16 cellular contexts compared by ENCODE assay signal in the genomic region with DNA sequence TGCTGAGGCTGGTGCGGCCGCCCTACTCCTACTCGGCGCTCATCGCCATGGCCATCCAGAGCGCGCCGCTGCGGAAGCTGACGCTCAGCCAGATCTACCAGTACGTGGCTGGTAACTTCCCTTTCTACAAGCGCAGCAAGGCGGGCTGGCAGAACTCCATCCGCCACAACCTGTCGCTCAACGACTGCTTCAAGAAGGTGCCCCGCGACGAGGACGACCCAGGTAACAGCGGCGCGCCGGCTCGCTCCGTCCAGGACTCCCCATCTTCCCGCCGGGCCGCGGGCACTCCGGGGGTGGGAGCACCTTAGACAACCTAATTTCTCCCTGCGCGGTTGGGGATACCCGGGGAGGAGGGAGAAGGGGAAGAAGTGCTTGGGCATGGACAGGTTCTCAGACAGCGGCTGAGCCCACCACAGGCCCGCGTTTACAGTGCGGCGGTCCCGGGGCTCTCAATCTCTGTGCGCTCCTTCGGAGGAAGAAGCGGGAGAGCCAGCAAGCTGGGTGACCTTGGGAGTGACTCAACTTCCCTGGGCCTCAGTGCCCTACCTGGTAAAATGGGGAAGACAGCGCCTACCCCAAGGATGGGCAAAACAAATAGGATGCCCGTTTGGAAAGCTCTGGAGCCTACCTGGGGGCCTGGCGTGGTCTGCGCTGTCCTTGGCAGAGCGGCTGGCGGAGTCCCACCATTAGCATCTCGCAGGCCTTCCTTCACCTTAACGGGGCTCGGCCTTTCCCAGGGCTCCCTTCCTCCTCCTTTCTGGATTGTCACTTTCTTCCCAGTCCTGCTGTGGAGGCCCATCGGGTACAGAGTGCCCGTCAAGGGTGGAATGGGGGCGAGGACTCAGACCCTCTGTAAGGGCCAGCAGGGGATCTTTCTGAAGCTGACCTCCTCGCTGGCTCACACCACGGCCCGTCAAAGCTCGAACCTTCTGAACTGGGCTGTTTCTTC. TPM values are rescaled to one million over a fixed set of nuclear protein-coding genes. Genes with fewer than 3 reads are reported as not detected.
DNase-seq lines count a peak whose midpoint lies in the region; ATAC-seq and TF ChIP-seq lines count a peak whose summit lies in the region.
"Had no signal": no experiment of that assay in that cellular context is flagged by ENCODE, and none has a peak within 500 bp of the region (broad histone marks: within the 10 kb centered on the region; RNA-seq: fewer than 3 reads in every experiment).

No MANE protein-coding gene starts in this region.

- H3K27ac Mint-ChIP-seq in WTC11: no peak overlapping the region
- H3K27ac Mint-ChIP-seq in HFFc6: no peak overlapping the region
- H3K27ac Mint-ChIP-seq: activated naive CD4-positive, alpha-beta T cell treated with anti-CD3 and anti-CD28 coated beads for 36 hours had no signal

- TF ChIP-seq CTCF in WTC11 (IDR thresholded peaks at IDR 0.05) (no peak), osteoblast (IDR thresholded peaks at IDR 0.05; ENCODE audit: extremely low read depth, low read depth, low read length) (no peak), HFFc6 (IDR thresholded peaks at IDR 0.05) (no peak)

- no peaks in the 10 kb centered on the region for H3K36me3 ChIP-seq in iPS-15b (ENCODE audit: control insufficient read depth, insufficient read depth, low read length)
- H3K36me3 ChIP-seq in osteoblast (ENCODE audit: insufficient read depth, low read length): no peaks in the 10 kb centered on the region

- no peaks in the 10 kb centered on the region for H4K20me1 ChIP-seq in osteoblast (ENCODE audit: insufficient read depth, low read length)

- peak overlapping the region; percentile 24 for H3K9ac ChIP-seq in iPS-15b (ENCODE audit: low read depth, low read length)

- POLR2A ChIA-PET in WTC11 (lab: Charles Lee): interaction anchor here (0.9 kb wide), 1 partner anchor 36 kb away, joined by 4 read pairs; no protein-coding TSS in a partner anchor

- ATAC-seq in WTC11: no peak; the same call in 1 of the 2 replicates
- no peak for ATAC-seq in HG02623 (IDR thresholded peaks at IDR 0.05; ENCODE audit: unreplicated experiment)

- H3K36me3 Mint-ChIP-seq in WTC11: no peaks in the 10 kb centered on the region
- H3K36me3 Mint-ChIP-seq in HFFc6 (ENCODE audit: low read depth): peaks cover 8% of the 10 kb centered on the region; the same call in 1 of the 2 replicates
- H3K36me3 Mint-ChIP-seq: immature natural killer cell had no signal

- H3K9me3 Mint-ChIP-seq in WTC11: no peaks in the 10 kb centered on the region
- peaks cover 59% of the 10 kb centered on the region for H3K9me3 Mint-ChIP-seq in HFFc6
- H3K9me3 Mint-ChIP-seq: activated naive CD4-positive, alpha-beta T cell treated with anti-CD3 and anti-CD28 coated beads for 36 hours had no signal

- no peaks in the 10 kb centered on the region for H3K79me2 ChIP-seq in osteoblast (ENCODE audit: insufficient read depth, low read length)

- no peak overlapping the region for H3K27ac ChIP-seq in osteoblast (ENCODE audit: low read depth, low read length)

- no peak overlapping the region for H2AFZ ChIP-seq in osteoblast (ENCODE audit: low read length)

- H3K27me3 ChIP-seq in iPS-15b (ENCODE audit: control insufficient read depth, insufficient read depth, low read length): peaks cover 55% of the 10 kb centered on the region
- H3K27me3 ChIP-seq in osteoblast (ENCODE audit: insufficient read depth, low read length): peaks cover 29% of the 10 kb centered on the region

- H3K4me2 ChIP-seq in osteoblast (ENCODE audit: insufficient read depth, low read length): no peak overlapping the region

- CTCF ChIA-PET in WTC11 (lab: Charles Lee): interaction anchor here (0.5 to 1.6 kb wide), 2 partner anchors 19 to 99 kb away, joined by 4 to 10 read pairs; no protein-coding TSS in a partner anchor

- H3K4me1 Mint-ChIP-seq in WTC11 (peaks cover 19% of the 10 kb centered on the region), HFFc6 (ENCODE audit: low read depth) (no peaks in the 10 kb centered on the region)
- H3K4me1 Mint-ChIP-seq: immature natural killer cell had no signal

- H3K27me3 Mint-ChIP-seq in WTC11 (ENCODE audit: low read depth) (peaks cover 78% of the 10 kb centered on the region), HFFc6 (ENCODE audit: insufficient read depth) (peaks cover 1% of the 10 kb centered on the region)

- H3K4me3 Mint-ChIP-seq in WTC11: peak overlapping the region; percentile 70
- H3K4me3 Mint-ChIP-seq in HFFc6: no peak overlapping the region
- H3K4me3 Mint-ChIP-seq: activated naive CD4-positive, alpha-beta T cell treated with anti-CD3 and anti-CD28 coated beads for 36 hours; immature natural killer cell had no signal

- DNase-seq in CD1c-positive myeloid dendritic cell (ENCODE audit: extremely low spot score) (peak; percentile 5), WTC11 (ENCODE audit: low spot score) (peak; percentile 33), osteoblast (ENCODE audit: insufficient read length, low spot score, missing footprints) (peak; percentile 43), HFFc6 (no peak), ecto neural progenitor cell (ENCODE audit: low spot score) (no peak)
- DNase-seq in stimulated activated naive CD4-positive, alpha-beta T cell treated with Interleukin-2 at 50 U/mL for 16 hours (lab: John Stamatoyannopoulos, UW): no peak
- DNase-seq: activated CD8-positive, alpha-beta memory T cell treated with anti-CD3 and anti-CD28 coated beads, Interleukin-2, amount 50 U/mL, for 4 hours; activated naive CD4-positive, alpha-beta T cell treated with anti-CD3 and anti-CD28 coated beads for 36 hours; immature natural killer cell; NCI-H1930; NCI-H82 had no signal

- peaks cover 3% of the 10 kb centered on the region for H3K4me1 ChIP-seq in iPS-15b (ENCODE audit: control insufficient read depth, insufficient read depth, low read length)
- H3K4me1 ChIP-seq in osteoblast (ENCODE audit: insufficient read depth, low read length): no peaks in the 10 kb centered on the region

- H3K4me3 ChIP-seq in iPS-15b (ENCODE audit: low read depth, low read length) (peak overlapping the region; percentile 64), osteoblast (ENCODE audit: insufficient read depth, low read length) (no peak overlapping the region)

- H3K9me3 ChIP-seq in iPS-15b (ENCODE audit: control insufficient read depth, insufficient read depth, low read length): no peaks in the 10 kb centered on the region
- H3K9me3 ChIP-seq in osteoblast (ENCODE audit: low read depth, low read length): no peaks in the 10 kb centered on the region

TF ChIP-seq in WTC11, 78 proteins besides CTCF, POLR2A, EP300 and RAD21:
- no peak for TF ChIP-seq NR2C2 (CRISPR knock-in tag; IDR thresholded peaks at IDR 0.05)
- TF ChIP-seq FOXK1 (CRISPR knock-in tag; IDR thresholded peaks at IDR 0.05): 0 out of 2 replicates have a peak, but pooled peaks have one; percentile 16
TF ChIP-seq in WTC11: peak in this region for 1.

RNA-seq across cellular contexts. Expression of a gene that starts 0.9 kb away (rescaled TPM):
- 1.2 to 1.7 TPM (median 1.4 TPM) in 3 replicates for total RNA-seq in WTC11 (2021)
- not detected in 2 replicates for total RNA-seq in osteoblast
- not detected for total RNA-seq in HFFc6 (2021; fragmentation: NEBNext Ultra II Directional; extraction: Animal tissue kit (Norgen Biotek cat#: 25700))
- total RNA-seq: activated naive CD4-positive, alpha-beta T cell treated with anti-CD3 and anti-CD28 coated beads for 36 hours; pulmonary artery endothelial cell; T-helper 1 cell treated with Interleukin-12 subunit alpha and Interleukin-12 subunit beta and Interleukin-4 antibody, amounts not matched to agents 30 ng/mL and 1 ng/mL, for 36 hours; temporal lobe had no signal

Comparison
In these comparisons a context has a peak if more than half of its experiments do, and no peak if none do; other contexts are left out.
1. DNase-seq: peak in CD1c-positive myeloid dendritic cell (single experiment), WTC11 (single experiment) and osteoblast (single experiment); none in stimulated activated naive CD4-positive, alpha-beta T cell treated with Interleukin-2 at 50 U/mL for 16 hours (single experiment), HFFc6 (single experiment) and ecto neural progenitor cell (single experiment).